ENCODE assay signal across 14 cellular contexts in genomic region chr4:187436251-187436650, GRCh38.
DNase-seq lines count a peak whose midpoint lies in the region; FAIRE-seq lines count a peak whose summit lies in the region.
"Had no signal": no experiment of that assay in that cellular context is flagged by ENCODE, and none has a peak within 500 bp of the region (broad histone marks: within the 10 kb centered on the region; RNA-seq: fewer than 3 reads in every experiment).

No MANE protein-coding gene starts in this region.

- no peaks in the 10 kb centered on the region for H3K4me1 ChIP-seq in stomach smooth muscle (ENCODE audit: control insufficient read depth, insufficient read depth, low read length)
- H3K4me1 ChIP-seq: Caco-2 had no signal

- no peak for FAIRE-seq in urothelium cell line (lab: Jason Lieb, UNC)
- FAIRE-seq: A204.1 had no signal

- peak overlapping the region in 1 of 2 donors; percentile 24 for H3K4me3 ChIP-seq in stomach smooth muscle (ENCODE audit: low read length in 2 of 2)

- peak overlapping the region; percentile 31 for H3K27ac ChIP-seq in stomach smooth muscle (ENCODE audit: low read length)

- H3K9ac ChIP-seq in stomach smooth muscle (ENCODE audit: low read length in 2 of 2) = no peak overlapping the region

- no peaks in the 10 kb centered on the region for H3K36me3 ChIP-seq in stomach smooth muscle (ENCODE audit: control insufficient read depth in 2 of 2, insufficient read depth in 2 of 2, low read length in 2 of 2)

- DNase-seq in COLO829 (ENCODE audit: low spot score) (peak; percentile 59), cerebellar cortex (ENCODE audit: low spot score) (peak; percentile 28), midbrain (lab: John Stamatoyannopoulos, UW) (peak; percentile 30), urothelium cell line (ENCODE audit: low spot score) (no peak)
- no peak for DNase-seq in activated naive CD4-positive, alpha-beta T cell (lab: John Stamatoyannopoulos, UW)
- no peak for DNase-seq in stimulated activated CD4-positive, alpha-beta T cell treated with anti-CD3 and anti-CD28 coated beads, Interleukin-4, amount 100 ng/mL, for 1 hour
- DNase-seq: Caco-2; CD8-positive, alpha-beta T cell; DND-41; GF-D8; HCEC 1CT; HFFc6 had no signal

- no peaks in the 10 kb centered on the region for H3K9me3 ChIP-seq in stomach smooth muscle (ENCODE audit: control insufficient read depth in 2 of 2, low read length in 2 of 2)
- H3K9me3 ChIP-seq: Caco-2 had no signal

- H3K27me3 ChIP-seq in stomach smooth muscle (ENCODE audit: control insufficient read depth in 1 of 2, insufficient read depth in 2 of 2, low read length in 2 of 2) = no peaks in the 10 kb centered on the region

Comparison
In these comparisons a context has a peak if more than half of its experiments do, and no peak if none do; other contexts are left out.
1. DNase-seq: peak in COLO829 (single experiment), cerebellar cortex (single experiment) and midbrain (single experiment); none in activated naive CD4-positive, alpha-beta T cell (0 of 4), stimulated activated CD4-positive, alpha-beta T cell treated with anti-CD3 and anti-CD28 coated beads, Interleukin-4, amount 100 ng/mL, for 1 hour (single experiment) and urothelium cell line (single experiment).